7 cellular contexts compared by ENCODE assay signal in the genomic region with DNA sequence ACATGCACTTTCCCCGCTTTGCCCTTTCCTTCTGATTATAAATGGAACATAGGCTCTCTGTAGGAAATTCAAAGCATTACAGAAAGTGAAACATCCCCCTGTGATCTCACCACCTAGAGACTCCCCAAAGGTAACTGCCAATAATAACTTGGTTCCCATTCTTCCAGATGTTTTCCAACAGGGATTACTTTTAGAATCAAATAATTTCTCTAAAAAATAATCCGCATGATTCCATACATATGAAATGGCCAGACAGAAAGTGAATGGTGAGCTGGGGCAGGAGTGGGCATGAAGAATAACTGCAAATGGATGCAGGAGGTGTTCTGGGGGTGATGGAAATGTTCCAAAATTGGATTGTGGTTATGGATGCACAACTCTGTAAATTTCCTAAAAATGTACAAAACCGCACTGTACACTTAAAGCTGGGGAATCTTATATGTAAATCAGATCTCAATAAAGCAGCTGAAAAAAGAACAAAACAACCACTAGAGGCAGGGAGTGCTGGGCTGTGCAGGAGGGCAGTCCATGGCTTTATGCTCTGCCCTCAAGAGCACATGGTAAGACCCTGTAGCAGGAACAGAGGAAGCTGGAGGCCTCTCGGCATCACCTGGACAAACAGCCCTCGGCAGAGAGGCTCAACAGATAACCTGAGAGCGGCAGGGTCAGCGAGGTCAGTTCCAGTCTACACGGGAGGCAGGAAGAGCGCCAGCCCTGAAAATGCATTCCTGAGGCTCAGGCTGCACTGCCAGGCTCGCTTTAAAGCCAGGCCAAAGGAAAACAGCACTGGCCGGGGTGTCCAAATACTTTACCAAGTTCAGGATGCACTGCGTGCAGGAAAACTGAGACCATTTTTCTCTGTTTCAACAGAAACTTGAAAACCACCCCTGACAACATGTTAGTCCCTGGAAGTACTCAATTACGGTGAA. TPM values are rescaled to one million over a fixed set of nuclear protein-coding genes. Genes with fewer than 3 reads are reported as not detected.
DNase-seq lines count a peak whose midpoint lies in the region; ATAC-seq and TF ChIP-seq lines count a peak whose summit lies in the region.

No MANE protein-coding gene starts in this region.

- ATAC-seq in psoas muscle, result peak; percentile 10 to 44 (median 42)
- ATAC-seq in HG02763 (IDR thresholded peaks at IDR 0.05; ENCODE audit: unreplicated experiment), result no peak

- peaks cover 88% of the 10 kb centered on the region for H3K79me2 ChIP-seq in GM23248 (ENCODE audit: insufficient read depth)

- H3F3A ChIP-seq in GM23248 (ENCODE audit: insufficient read depth), result peaks cover 59% of the 10 kb centered on the region

- no peaks in the 10 kb centered on the region for H3K9me2 ChIP-seq in GM23248 (ENCODE audit: insufficient read depth)

- POLR2A ChIA-PET in RWPE1 (lab: Yijun Ruan, JAX; ENCODE audit: low non-redundant PET), result no interaction called here

- H3K27me3 ChIP-seq in GM23248 (replicated peaks; ENCODE audit: insufficient read depth), result no peaks in the 10 kb centered on the region
- no peaks in the 10 kb centered on the region for H3K27me3 ChIP-seq in esophagus squamous epithelium
- no peaks in the 10 kb centered on the region for H3K27me3 ChIP-seq in psoas muscle (ENCODE audit: insufficient read depth in 3 of 3, low read length in 2 of 3)

- H3K9ac ChIP-seq in GM23248, result peak overlapping the region; percentile 52

- no peak overlapping the region for H2AFZ ChIP-seq in GM23248

- TF ChIP-seq CTCF in RWPE1 (conservative IDR thresholded peaks at IDR 0.05; ENCODE audit: low read depth) (peak; percentile 54; the same call in 1 of the 2 replicates), esophagus squamous epithelium (IDR thresholded peaks at IDR 0.05) (peak in 4 of 6 experiments; percentile 9 to 47 (median 26)), psoas muscle (IDR thresholded peaks at IDR 0.05) (peak; percentile 19)

- 23 to 26% methylated on average over 13 of the region's 13 CpGs for WGBS in GM23248 (ENCODE audit: low coverage in 1 of 2, low lambda C conversion rate in 2 of 2, missing lambda C conversion rate in 2 of 2), 2 experiments
- 43 to 49% methylated on average over 11 to 13 of the region's 13 CpGs for WGBS in esophagus squamous epithelium, 2 donors
- WGBS in psoas muscle, 3 donors, result 21 to 34% (median 27%) methylated on average over 13 of the region's 13 CpGs

- in situ Hi-C loops in GM23248 (cut with MboI), result no loop called here

- H3K9me3 ChIP-seq in GM23248 (ENCODE audit: low read depth) (no peaks in the 10 kb centered on the region), esophagus squamous epithelium (no peaks in the 10 kb centered on the region), psoas muscle (no peaks in the 10 kb centered on the region)

- H3K27ac ChIP-seq in GM23248 (peak overlapping the region; percentile 95), RWPE1 (peak overlapping the region; percentile 81), esophagus squamous epithelium (peak overlapping the region; percentile 2 to 92 (median 82)), psoas muscle (peak overlapping the region; percentile 65)

- DNase-seq in GM23248 (peak; percentile 63), RWPE1 (ENCODE audit: low spot score) (no peak), esophagus squamous epithelium (lab: John Stamatoyannopoulos, UW) (no peak), psoas muscle (peak in 1 of 2 donors; percentile 66), globus pallidus (ENCODE audit: low spot score) (no peak)
- no peak for DNase-seq in activated effector memory CD4-positive, alpha-beta T cell treated with Interleukin-2 at 50 U/mL for 16 hours

- CTCF ChIA-PET in RWPE1 (lab: Yijun Ruan, JAX), result interaction anchor here (0.5 to 1.1 kb wide), 4 partner anchors 9 to 99 kb away, joined by 3 to 5 read pairs (median 3); no protein-coding TSS in a partner anchor

- H4K20me1 ChIP-seq in GM23248 (ENCODE audit: insufficient read depth), result no peaks in the 10 kb centered on the region

- H3K4me3 ChIP-seq in GM23248 (0 out of 2 replicates have a peak overlapping the region, but pooled peaks have one; percentile 5), esophagus squamous epithelium (no peak overlapping the region), psoas muscle (no peak overlapping the region)

- intact Hi-C loops in esophagus squamous epithelium (cut with DNase I), result no loop called here
- intact Hi-C loops in psoas muscle (cut with DNase I), result no loop called here

- TF ChIP-seq POLR2A in esophagus squamous epithelium (IDR thresholded peaks at IDR 0.05), result no peak

- peak overlapping the region; percentile 50 for H3K4me2 ChIP-seq in GM23248 (ENCODE audit: unreplicated experiment)

- H3K4me1 ChIP-seq in GM23248 (ENCODE audit: insufficient read depth), result peaks cover 84% of the 10 kb centered on the region
- peaks cover 35 to 98% (median 74%) of the 10 kb centered on the region in 3 donors for H3K4me1 ChIP-seq in esophagus squamous epithelium
- H3K4me1 ChIP-seq in psoas muscle, result peaks cover 80% of the 10 kb centered on the region

- H3K36me3 ChIP-seq in GM23248 (ENCODE audit: low read depth) (no peaks in the 10 kb centered on the region), esophagus squamous epithelium (peaks cover 0 to 15% (median 0%) of the 10 kb centered on the region in 3 donors), psoas muscle (ENCODE audit: insufficient read depth in 1 of 2, low read depth in 1 of 2) (no peaks in the 10 kb centered on the region)

RNA-seq across cellular contexts. Expression of gene CAPZB, which starts 39.7 kb away (rescaled TPM):
- total RNA-seq in GM23248 (2014; rRNA removed; shearing (Covaris generic)), result 188 and 229 TPM in 2 replicates
- polyA plus RNA-seq in GM23248 (2016; fragmentation: Nextera tagmentation; extraction: Ambion mirVana) (494 and 506 TPM in 2 replicates), psoas muscle (100 to 1,000 TPM; 179 to 261 (median 206) TPM)
- total RNA-seq in esophagus squamous epithelium (100 to 1,000 TPM in 3 of 4 donors, 10 to 100 TPM in 1; 89.4 to 146 (median 126) TPM), psoas muscle (100 to 1,000 TPM; 207 to 284 (median 232) TPM)
